In the genomic region with DNA sequence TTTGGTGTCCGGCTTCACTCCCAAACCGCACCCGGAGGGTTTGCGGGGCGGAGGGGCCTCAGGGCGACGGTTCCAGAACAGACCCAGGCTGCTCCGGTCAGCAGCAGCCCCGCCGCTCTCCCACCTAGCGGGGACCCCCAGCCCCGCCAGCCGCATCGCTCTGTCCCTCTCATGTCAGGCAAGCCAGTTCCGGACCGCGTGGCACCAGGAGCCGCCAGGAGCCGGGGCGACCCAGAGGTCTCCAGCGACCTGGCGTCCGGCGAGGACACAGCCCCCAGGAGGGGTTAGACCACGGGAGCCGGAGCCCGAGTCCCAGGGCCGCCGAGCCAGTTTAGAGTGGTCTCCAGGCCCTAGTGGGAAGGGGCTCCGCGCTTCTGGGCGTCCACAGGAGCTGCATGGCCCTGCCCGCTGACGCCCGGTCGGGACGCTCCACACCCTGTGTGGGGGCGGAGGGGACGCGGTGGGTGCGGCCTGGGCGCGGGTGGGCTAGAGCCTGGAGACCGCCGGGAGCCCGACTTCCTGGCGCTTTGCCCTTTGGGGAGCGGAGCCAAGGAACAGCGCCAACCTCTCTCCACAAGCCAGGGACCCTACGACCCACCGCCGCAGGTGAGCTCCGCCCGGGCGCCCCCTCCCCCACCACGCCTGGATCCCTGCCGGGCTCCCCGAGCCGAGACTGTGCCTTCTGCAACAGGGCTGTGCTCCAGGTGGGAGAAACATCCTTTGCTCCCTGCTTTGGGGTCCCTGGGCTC, we compare ENCODE assay signal across 9 cellular contexts. TPM values are rescaled to one million over a fixed set of nuclear protein-coding genes. Genes with fewer than 3 reads are reported as not detected.
A peak's percentile ranks its signal among the peaks of the same experiment; 100 is the strongest.
DNase-seq lines count a peak whose midpoint lies in the region; ATAC-seq, FAIRE-seq and TF ChIP-seq lines count a peak whose summit lies in the region.
"Had no signal": no experiment of that assay in that cellular context is flagged by ENCODE, and none has a peak within 500 bp of the region (broad histone marks: within the 10 kb centered on the region; RNA-seq: fewer than 3 reads in every experiment).

No MANE protein-coding gene starts in this region.

- peaks cover 31% of the 10 kb centered on the region for H3K27me3 ChIP-seq in HUES48 (ENCODE audit: control insufficient read depth, insufficient read depth, low read length)
- H3K27me3 ChIP-seq in K562 (ENCODE audit: control insufficient read depth in 2 of 2, insufficient read depth in 2 of 2, low read length in 2 of 2) = no peaks in the 10 kb centered on the region

- H3K27ac ChIP-seq in HUES48 (ENCODE audit: low read depth, low read length) (no peak overlapping the region), K562 (ENCODE audit: extremely low read depth, low read depth, low read length) (no peak overlapping the region)

- no peak for TF ChIP-seq CTCF in K562 (IDR thresholded peaks at IDR 0.05 in 2 of 3, conservative IDR thresholded peaks at IDR 0.05 in 1 of 3; ENCODE audit: insufficient read depth in 2 of 3, low read depth in 1 of 3, low read length in 3 of 3)

- H3K9me1 ChIP-seq in K562 (ENCODE audit: control insufficient read depth, insufficient read depth, low read length) = peaks cover 5% of the 10 kb centered on the region

- no peak for TF ChIP-seq POLR2A in K562 (conservative IDR thresholded peaks at IDR 0.05)

- no peaks in the 10 kb centered on the region for H3K36me3 ChIP-seq in HUES48 (ENCODE audit: control insufficient read depth, insufficient read depth, low read length)
- no peaks in the 10 kb centered on the region for H3K36me3 ChIP-seq in K562 (ENCODE audit: control insufficient read depth, insufficient read depth, low read length)

- BruUV-seq in K562 (replicated peaks; lab: Mats Ljungman, UMichigan) = no TSS peak

- no peak for TF ChIP-seq EP300 in K562 (IDR thresholded peaks at IDR 0.05; ENCODE audit: low read length)

- ATAC-seq in K562 (no peak), HG03108 (IDR thresholded peaks at IDR 0.05; ENCODE audit: unreplicated experiment) (no peak), GM21576 (IDR thresholded peaks at IDR 0.05; ENCODE audit: unreplicated experiment) (no peak)

- peaks cover 4% of the 10 kb centered on the region; the same call in 1 of the 2 replicates for H3K4me1 ChIP-seq in HUES48 (ENCODE audit: control insufficient read depth, insufficient read depth, low read length)
- peaks cover 21 to 40% of the 10 kb centered on the region in 2 experiments for H3K4me1 ChIP-seq in K562 (replicated peaks in 1 of 2; ENCODE audit: control insufficient read depth in 2 of 2, insufficient read depth in 2 of 2, low read length in 2 of 2)

- FAIRE-seq in K562 (lab: Jason Lieb, UNC) = no peak

- no peak for DNase-seq in K562 (ENCODE audit: extremely low read depth in 1 of 4, low spot score in 3 of 4)
- DNase-seq in iPS-NIHi11 (ENCODE audit: low spot score) = peak; percentile 32
- no peak for DNase-seq in skeletal muscle cell (ENCODE audit: low read depth)
- no peak for DNase-seq in NCI-H2227 treated with DMSO at 0.1 percent for 48 hours (lab: John Stamatoyannopoulos, UW)
- no peak for DNase-seq in KG1 (lab: John Stamatoyannopoulos, UW)
- DNase-seq: activated effector memory CD4-positive, alpha-beta T cell treated with Interleukin-2 at 50 U/mL for 16 hours had no signal

- H4K20me1 ChIP-seq in K562 (replicated peaks; ENCODE audit: control insufficient read depth, insufficient read depth, low read length) = no peaks in the 10 kb centered on the region

- intact Hi-C loops in K562 (cut with micrococcal nuclease) = loop anchor here (5.0 kb wide), 2 partner anchors 45 to 310 kb away; partner anchors contain the start of gene ZNF273

- WGBS in K562 (ENCODE audit: insufficient coverage, low coverage, missing lambda C conversion rate) = 91% methylated on average over 25 of the region's 59 CpGs

- H3K4me3 ChIP-seq in HUES48 (ENCODE audit: low read depth, low read length) (peak overlapping the region; percentile 75), K562 (no peak overlapping the region), skeletal muscle cell (ENCODE audit: low read depth, low read length) (peak overlapping the region; percentile 41)

- no peaks in the 10 kb centered on the region for H3K9me3 ChIP-seq in HUES48 (ENCODE audit: control insufficient read depth, insufficient read depth, low read length)
- H3K9me3 ChIP-seq in K562 (replicated peaks; ENCODE audit: control insufficient read depth, insufficient read depth, low read depth, low read length) = peaks cover 23% of the 10 kb centered on the region

- in situ Hi-C loops in K562 (cut with MboI) = loop anchor here (5.0 kb wide), 1 partner anchor 275 kb away; no protein-coding TSS in a partner anchor

- no peak overlapping the region for H3K4me2 ChIP-seq in K562 (ENCODE audit: insufficient read depth, low read length)

- TF ChIP-seq RAD21 in K562 (CRISPR knock-in tag; conservative IDR thresholded peaks at IDR 0.05 in 1 of 2, IDR thresholded peaks at IDR 0.05 in 1 of 2) = no peak

- CTCF ChIA-PET in K562 (lab: Yijun Ruan, JAX; ENCODE audit: low intra/inter-chr PET ratio) = no interaction called here

- H3K9ac ChIP-seq in HUES48 (ENCODE audit: low read depth, low read length) = peak overlapping the region; percentile 45; the same call in 1 of the 2 replicates
- no peak overlapping the region for H3K9ac ChIP-seq in K562 (ENCODE audit: insufficient read depth in 1 of 2, low read depth in 2 of 2, low read length in 2 of 2)

- POLR2A ChIA-PET in K562 (lab: Yijun Ruan, JAX) = no interaction called here

- no peak overlapping the region for H2AFZ ChIP-seq in K562 (ENCODE audit: low read depth, low read length)

- no peaks in the 10 kb centered on the region for H3K79me2 ChIP-seq in K562 (ENCODE audit: control insufficient read depth, insufficient read depth, low read length)

TF ChIP-seq in K562, 482 proteins besides CTCF, POLR2A, EP300 and RAD21 (continues in another document):
- no peak for TF ChIP-seq ZKSCAN8 (CRISPR knock-in tag; IDR thresholded peaks at IDR 0.05)

RNA-seq across cellular contexts. Expression of gene ZNF117, which starts 43.4 kb away (rescaled TPM):
- total RNA-seq in K562 (2011; cell fraction: chromatin; rRNA removed; ENCODE audit: low replicate concordance) = 13.4 and 57.5 TPM in 2 replicates
- total RNA-seq in K562 (2011; cell fraction: nucleolus; rRNA removed) = 6.2 and 10.7 TPM in 2 replicates
- total RNA-seq in K562 (2011; cell fraction: nucleoplasm; rRNA removed) = 23.7 and 38.9 TPM in 2 replicates
- total RNA-seq in K562 (2014; rRNA removed) (6.3 and 6.7 TPM in 2 replicates), K562 (2014; rRNA removed; fragmentation: Illumina TruSeq; extraction: Trizol) (15.5 and 17.4 TPM in 2 replicates), K562 (2015; rRNA removed; fragmentation: Illumina TruSeq; extraction: Trizol) (16.4 and 18.9 TPM in 2 replicates), K562 (2021) (8.5 and 9.3 TPM in 2 replicates)
- polyA plus RNA-seq in K562 (2011; rRNA removed) (14.4 and 17.8 TPM in 2 replicates), K562 (2014; fragmentation: Illumina TruSeq; extraction: Trizol) (13.3 and 17.6 TPM in 2 replicates), K562 (2014; fragmentation: Nextera tagmentation; extraction: Ambion mirVana) (1 to 10 TPM; 2.5 to 3.7 TPM), K562 (2014; rRNA removed) (12.8 and 14.1 TPM in 2 replicates)
- 0.88 and 2.7 TPM in 2 replicates for polyA plus RNA-seq in K562 (2011; cell fraction: cytosol; rRNA removed)
- 24.7 and 26.3 TPM in 2 replicates for polyA plus RNA-seq in K562 (2011; cell fraction: nucleus; rRNA removed)
- 7.3 and 50.4 TPM in 2 replicates for polyA plus RNA-seq in K562 (2012)
- polyA minus RNA-seq in K562 (2011; rRNA and poly(A)+ RNA removed) = 13.7 and 17.5 TPM in 2 replicates
- polyA minus RNA-seq in K562 (2011; cell fraction: cytosol; rRNA and poly(A)+ RNA removed) = 2.5 and 3.2 TPM in 2 replicates
- polyA minus RNA-seq in K562 (2011; cell fraction: nucleus; rRNA and poly(A)+ RNA removed) = 18.8 and 29.1 TPM in 2 replicates

RNA-seq across cellular contexts. Expression of gene ZNF273, which starts 44.4 kb away (rescaled TPM):
- 15.0 and 51.2 TPM in 2 replicates for total RNA-seq in K562 (2011; cell fraction: chromatin; rRNA removed; ENCODE audit: low replicate concordance)
- total RNA-seq in K562 (2011; cell fraction: nucleolus; rRNA removed) = 11.5 and 16.4 TPM in 2 replicates
- total RNA-seq in K562 (2011; cell fraction: nucleoplasm; rRNA removed) = 27.9 and 35.1 TPM in 2 replicates
- total RNA-seq in K562 (2014; rRNA removed) = 16.9 and 18.2 TPM in 2 replicates
- 29.5 and 33.1 TPM in 2 replicates for total RNA-seq in K562 (2014; rRNA removed; fragmentation: Illumina TruSeq; extraction: Trizol)
- 21.3 and 26.1 TPM in 2 replicates for total RNA-seq in K562 (2015; rRNA removed; fragmentation: Illumina TruSeq; extraction: Trizol)
- total RNA-seq in K562 (2021) = 14.7 and 15.6 TPM in 2 replicates
- polyA plus RNA-seq in K562 (2011; rRNA removed) = 18.1 and 20.7 TPM in 2 replicates
- 6.7 and 10.2 TPM in 2 replicates for polyA plus RNA-seq in K562 (2011; cell fraction: cytosol; rRNA removed)
- polyA plus RNA-seq in K562 (2011; cell fraction: nucleus; rRNA removed) = 6.4 and 6.8 TPM in 2 replicates
- 9.8 and 13.5 TPM in 2 replicates for polyA plus RNA-seq in K562 (2012)
- 19.5 and 20.8 TPM in 2 replicates for polyA plus RNA-seq in K562 (2014; fragmentation: Illumina TruSeq; extraction: Trizol)
- polyA plus RNA-seq in K562 (2014; fragmentation: Nextera tagmentation; extraction: Ambion mirVana) = 10 to 100 TPM; 20.2 to 37.0 TPM
- polyA plus RNA-seq in K562 (2014; rRNA removed) = 13.3 and 14.8 TPM in 2 replicates
- 25.1 and 37.0 TPM in 2 replicates for polyA minus RNA-seq in K562 (2011; rRNA and poly(A)+ RNA removed)
- polyA minus RNA-seq in K562 (2011; cell fraction: cytosol; rRNA and poly(A)+ RNA removed) = 12.7 and 14.8 TPM in 2 replicates
- polyA minus RNA-seq in K562 (2011; cell fraction: nucleus; rRNA and poly(A)+ RNA removed) = 11.2 and 20.3 TPM in 2 replicates

RNA-seq across cellular contexts. Expression of gene ERV3-1, which starts 59.1 kb away (rescaled TPM):
- 63.4 and 111 TPM in 2 replicates for total RNA-seq in K562 (2011; cell fraction: chromatin; rRNA removed; ENCODE audit: low replicate concordance)
- 46.4 and 53.8 TPM in 2 replicates for total RNA-seq in K562 (2011; cell fraction: nucleolus; rRNA removed)
- total RNA-seq in K562 (2011; cell fraction: nucleoplasm; rRNA removed) = 86.2 and 152 TPM in 2 replicates
- 13.9 and 15.6 TPM in 2 replicates for total RNA-seq in K562 (2014; rRNA removed)
- total RNA-seq in K562 (2014; rRNA removed; fragmentation: Illumina TruSeq; extraction: Trizol) = 22.0 TPM in 2 replicates
- total RNA-seq in K562 (2015; rRNA removed; fragmentation: Illumina TruSeq; extraction: Trizol) = 21.2 and 23.6 TPM in 2 replicates
- 15.7 and 18.4 TPM in 2 replicates for total RNA-seq in K562 (2021)
- polyA plus RNA-seq in K562 (2011; rRNA removed) = 27.2 and 30.0 TPM in 2 replicates
- 6.5 and 14.5 TPM in 2 replicates for polyA plus RNA-seq in K562 (2011; cell fraction: cytosol; rRNA removed)
- polyA plus RNA-seq in K562 (2011; cell fraction: nucleus; rRNA removed) = 77.7 and 109 TPM in 2 replicates
- polyA plus RNA-seq in K562 (2012) = 15.4 and 70.9 TPM in 2 replicates
- 22.0 and 25.6 TPM in 2 replicates for polyA plus RNA-seq in K562 (2014; fragmentation: Illumina TruSeq; extraction: Trizol)
- polyA plus RNA-seq in K562 (2014; fragmentation: Nextera tagmentation; extraction: Ambion mirVana) = 10 to 100 TPM; 10.2 to 13.7 TPM
- 24.2 and 27.5 TPM in 2 replicates for polyA plus RNA-seq in K562 (2014; rRNA removed)
- 27.6 and 30.0 TPM in 2 replicates for polyA minus RNA-seq in K562 (2011; rRNA and poly(A)+ RNA removed)
- polyA minus RNA-seq in K562 (2011; cell fraction: cytosol; rRNA and poly(A)+ RNA removed) = 12.8 and 14.7 TPM in 2 replicates
- polyA minus RNA-seq in K562 (2011; cell fraction: nucleus; rRNA and poly(A)+ RNA removed) = 61.4 and 77.4 TPM in 2 replicates
